ENCODE assay signal across 8 cellular contexts in the genomic region with DNA sequence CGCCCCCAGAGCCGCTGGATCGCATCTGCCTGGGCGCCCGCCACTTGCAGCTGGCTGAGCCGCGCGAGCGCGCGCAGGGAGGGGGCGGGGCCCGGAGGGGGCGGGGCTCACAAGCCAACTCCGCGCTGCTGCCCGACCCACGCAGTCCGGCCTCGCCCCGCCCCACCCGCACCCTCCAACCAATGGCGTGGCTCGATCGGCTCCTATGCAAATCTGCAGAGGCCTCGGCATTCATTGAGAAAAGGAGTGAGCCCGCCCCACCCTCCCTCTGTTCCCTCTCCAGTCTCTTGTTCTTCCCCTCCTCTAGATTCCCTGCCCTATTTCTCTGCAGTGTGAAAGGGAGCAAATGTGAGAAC. TPM values are rescaled to one million over a fixed set of nuclear protein-coding genes. Genes with fewer than 3 reads are reported as not detected.
DNase-seq lines count a peak whose midpoint lies in the region; FAIRE-seq and TF ChIP-seq lines count a peak whose summit lies in the region.

Gene ALK (minus strand): TSS at position 27 of the 356 bp plus-strand sequence. CDS start 927 bp downstream, outside the sequence.

- H3K4me3 ChIP-seq in HEK293 (ENCODE audit: low read depth, low read length) (peak within 1 kb of the TSS; percentile 41), mesodermal cell (ENCODE audit: extremely low read depth, insufficient read depth, low read length, poor library complexity, severe bottlenecking) (peak within 1 kb of the TSS; percentile 32)

- CTCF ChIA-PET in HEK293 (lab: Yijun Ruan, JAX) = interaction anchor here (1.0 to 6.1 kb wide), 4 partner anchors 12 to 151 kb away, joined by 3 to 56 read pairs (median 30); no protein-coding TSS in a partner anchor

- POLR2A ChIA-PET in HEK293 (lab: Yijun Ruan, JAX) = interaction anchor here (0.5 kb wide), 1 partner anchor 974 kb away, joined by 5 read pairs; no protein-coding TSS in a partner anchor

- TF ChIP-seq CTCF in HEK293 (tag by site-specific recombination; IDR thresholded peaks at IDR 0.05) = no peak

- DNase-seq in AG08395 (ENCODE audit: low spot score) = peak; percentile 91
- DNase-seq in NCI-H524 treated with DMSO at 0.1 percent for 48 hours (lab: John Stamatoyannopoulos, UW) = peak; percentile 79
- DNase-seq in activated CD8-positive, alpha-beta memory T cell treated with anti-CD3 and anti-CD28 coated beads, Interleukin-2, amount 50 U/mL, for 4 hours = peak; percentile 42
- DNase-seq in epidermal melanocyte (ENCODE audit: insufficient read length, low spot score) = peak; percentile 71
- DNase-seq in stimulated activated CD8-positive, alpha-beta memory T cell treated with anti-CD3 and anti-CD28 coated beads, Interleukin-2, amount 100 ng/mL, for 48 hours (ENCODE audit: low read depth in 2 of 2) = peak; percentile 62
- no peak for DNase-seq in RCC 7860 (ENCODE audit: low spot score)

- H3K4me1 ChIP-seq in HEK293 (ENCODE audit: control insufficient read depth, insufficient read depth, low read length) (peaks cover 8% of the 10 kb centered on the region), mesodermal cell (ENCODE audit: control insufficient read depth, insufficient read depth, low read length, poor library complexity, severe bottlenecking) (peaks cover 12% of the 10 kb centered on the region)

- H3K27ac ChIP-seq in HEK293 (ENCODE audit: extremely low read depth, low read depth, low read length) = no peak within 1 kb of the TSS
- no peak within 1 kb of the TSS for H3K27ac ChIP-seq in mesodermal cell (ENCODE audit: low read depth, low read length, severe bottlenecking)

- H3K9me3 ChIP-seq in HEK293 (ENCODE audit: control insufficient read depth, insufficient read depth, low read depth, low read length) (no peaks in the 10 kb centered on the region), mesodermal cell (ENCODE audit: control insufficient read depth, low read length) (no peaks in the 10 kb centered on the region)

- H3K36me3 ChIP-seq in HEK293 (ENCODE audit: control insufficient read depth in 2 of 2, insufficient read depth in 1 of 2, low read length in 2 of 2) = no peaks in the 10 kb centered on the region
- H3K36me3 ChIP-seq in mesodermal cell (ENCODE audit: control insufficient read depth, insufficient read depth, low read length) = no peaks in the 10 kb centered on the region

- no peak for FAIRE-seq in RCC 7860 (lab: Jason Lieb, UNC)

- 0% methylated on average over 12 to 25 of the region's 27 CpGs for WGBS in mesodermal cell (ENCODE audit: insufficient coverage in 2 of 2), 2 experiments

TF ChIP-seq in HEK293, 187 proteins besides CTCF, POLR2A, EP300 and RAD21:
- TF ChIP-seq HOXC10 (CRISPR knock-in tag; IDR thresholded peaks at IDR 0.05) (no peak), EGR2 (tag by site-specific recombination; IDR thresholded peaks at IDR 0.05; ENCODE audit: low read depth) (0 out of 2 replicates have a peak, but pooled peaks have one; percentile 2), ZNF704 (tag by site-specific recombination; IDR thresholded peaks at IDR 0.05) (no peak), WT1 (tag by site-specific recombination; IDR thresholded peaks at IDR 0.05) (no peak), KLF9 (tag by site-specific recombination; IDR thresholded peaks at IDR 0.05; ENCODE audit: low read depth) (peak; percentile 46; the same call in 1 of the 2 replicates), ZNF776 (tag by site-specific recombination; IDR thresholded peaks at IDR 0.05; ENCODE audit: borderline replicate concordance) (no peak), SP2 (tag by site-specific recombination; IDR thresholded peaks at IDR 0.05) (peak; percentile 47)
- TF ChIP-seq, protein P1, sequence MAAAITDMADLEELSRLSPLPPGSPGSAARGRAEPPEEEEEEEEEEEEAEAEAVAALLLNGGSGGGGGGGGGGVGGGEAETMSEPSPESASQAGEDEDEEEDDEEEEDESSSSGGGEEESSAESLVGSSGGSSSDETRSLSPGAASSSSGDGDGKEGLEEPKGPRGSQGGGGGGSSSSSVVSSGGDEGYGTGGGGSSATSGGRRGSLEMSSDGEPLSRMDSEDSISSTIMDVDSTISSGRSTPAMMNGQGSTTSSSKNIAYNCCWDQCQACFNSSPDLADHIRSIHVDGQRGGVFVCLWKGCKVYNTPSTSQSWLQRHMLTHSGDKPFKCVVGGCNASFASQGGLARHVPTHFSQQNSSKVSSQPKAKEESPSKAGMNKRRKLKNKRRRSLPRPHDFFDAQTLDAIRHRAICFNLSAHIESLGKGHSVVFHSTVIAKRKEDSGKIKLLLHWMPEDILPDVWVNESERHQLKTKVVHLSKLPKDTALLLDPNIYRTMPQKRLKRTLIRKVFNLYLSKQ (tag by site-specific recombination; IDR thresholded peaks at IDR 0.05; ENCODE audit: borderline replicate concordance) = no peak
TF ChIP-seq in HEK293: peak in this region for 3.

RNA-seq across cellular contexts. Expression of gene ALK, which starts in this region (rescaled TPM):
- 1.00 TPM for polyA plus RNA-seq in mesodermal cell (2013, experiment 1 of 2)
- 0.46 TPM for polyA plus RNA-seq in mesodermal cell (2013, experiment 2 of 2)
